8 cellular contexts compared by ENCODE assay signal in genomic region chr20:23362392-23363256, GRCh38. TPM values are rescaled to one million over a fixed set of nuclear protein-coding genes. Genes with fewer than 3 reads are reported as not detected.
DNase-seq lines count a peak whose midpoint lies in the region; ATAC-seq and TF ChIP-seq lines count a peak whose summit lies in the region.

No MANE protein-coding gene starts in this region.

- DNase-seq in T-helper 17 cell (no peak), mesothelial cell of epicardium (ENCODE audit: low spot score in 2 of 2, unreplicated experiment in 2 of 2) (no peak), upper lobe of right lung (peak; percentile 86), NCI-H2171 treated with DMSO at 0.1 percent for 48 hours (lab: John Stamatoyannopoulos, UW) (no peak)

- peaks cover 21 to 36% (median 33%) of the 10 kb centered on the region in 11 experiments for H3K36me3 ChIP-seq in BLaER1 treated with 17β-estradiol and CSF1 and Interleukin-3, amounts not matched to agents 10 nM and 100 nM
- H3K36me3 ChIP-seq in endocrine pancreas (ENCODE audit: control insufficient read depth, insufficient read depth, low read length) = no peaks in the 10 kb centered on the region
- H3K36me3 ChIP-seq in upper lobe of right lung = peaks cover 26% of the 10 kb centered on the region

- H3K9me3 ChIP-seq in BLaER1 treated with 17β-estradiol and CSF1 and Interleukin-3, amounts not matched to agents 10 nM and 100 nM (replicated peaks in 1 of 11) = no peaks in the 10 kb centered on the region
- H3K9me3 ChIP-seq in T-helper 17 cell (ENCODE audit: control insufficient read depth, low read length, poor library complexity, severe bottlenecking) (no peaks in the 10 kb centered on the region), endocrine pancreas (ENCODE audit: control insufficient read depth, low read length) (no peaks in the 10 kb centered on the region), upper lobe of right lung (no peaks in the 10 kb centered on the region)

- ATAC-seq in GM19351 (IDR thresholded peaks at IDR 0.05; ENCODE audit: unreplicated experiment) = peak; percentile 6
- peak; percentile 12 for ATAC-seq in HG03571 (IDR thresholded peaks at IDR 0.05; ENCODE audit: unreplicated experiment)
- ATAC-seq in T-helper 17 cell = no peak
- ATAC-seq in upper lobe of right lung = peak; percentile 5

- intact Hi-C loops in upper lobe of right lung (cut with DNase I) = no loop called here

- H3K9me3 Mint-ChIP-seq in mesothelial cell of epicardium = no peaks in the 10 kb centered on the region

- peaks cover 54 to 80% (median 69%) of the 10 kb centered on the region in 10 experiments for H3K4me1 ChIP-seq in BLaER1 treated with 17β-estradiol and CSF1 and Interleukin-3, amounts not matched to agents 10 nM and 100 nM
- H3K4me1 ChIP-seq in endocrine pancreas (ENCODE audit: control insufficient read depth, insufficient read depth, low read length) (peaks cover 37% of the 10 kb centered on the region), upper lobe of right lung (peaks cover 46% of the 10 kb centered on the region)

- H3K27ac Mint-ChIP-seq in T-helper 17 cell = peak overlapping the region; percentile 95
- peak overlapping the region; percentile 98 for H3K27ac Mint-ChIP-seq in mesothelial cell of epicardium

- H3K27ac ChIP-seq in BLaER1 treated with 17β-estradiol and CSF1 and Interleukin-3, amounts not matched to agents 10 nM and 100 nM = peak overlapping the region; percentile 87 to 99 (median 95)
- peak overlapping the region; percentile 93 for H3K27ac ChIP-seq in upper lobe of right lung

- peak overlapping the region; percentile 86 to 96 (median 94) for H3K4me2 ChIP-seq in BLaER1 treated with 17β-estradiol and CSF1 and Interleukin-3, amounts not matched to agents 10 nM and 100 nM

- H3K27me3 ChIP-seq in BLaER1 treated with 17β-estradiol and CSF1 and Interleukin-3, amounts not matched to agents 10 nM and 100 nM = no peaks in the 10 kb centered on the region
- H3K27me3 ChIP-seq in endocrine pancreas (ENCODE audit: control insufficient read depth, insufficient read depth, low read length) (no peaks in the 10 kb centered on the region), upper lobe of right lung (no peaks in the 10 kb centered on the region)

- H3K9ac ChIP-seq in BLaER1 treated with 17β-estradiol and CSF1 and Interleukin-3, amounts not matched to agents 10 nM and 100 nM = peak overlapping the region; percentile 88 to 98 (median 94)
- peak overlapping the region; percentile 93 for H3K9ac ChIP-seq in endocrine pancreas (ENCODE audit: control insufficient read depth, insufficient read depth, low read length)

- H3K36me3 Mint-ChIP-seq in T-helper 17 cell (ENCODE audit: low read depth) = peaks cover 8% of the 10 kb centered on the region
- H3K36me3 Mint-ChIP-seq in mesothelial cell of epicardium = peaks cover 11% of the 10 kb centered on the region

- no peaks in the 10 kb centered on the region for H3K27me3 Mint-ChIP-seq in T-helper 17 cell
- no peaks in the 10 kb centered on the region for H3K27me3 Mint-ChIP-seq in mesothelial cell of epicardium (ENCODE audit: low read depth)

- peak overlapping the region; percentile 85 to 95 (median 91) for H3K4me3 ChIP-seq in BLaER1 treated with 17β-estradiol and CSF1 and Interleukin-3, amounts not matched to agents 10 nM and 100 nM
- H3K4me3 ChIP-seq in endocrine pancreas (ENCODE audit: control insufficient read depth, insufficient read depth, low read length) (peak overlapping the region; percentile 78), upper lobe of right lung (peak overlapping the region; percentile 81)

- TF ChIP-seq CTCF in mesothelial cell of epicardium (IDR thresholded peaks at IDR 0.05; ENCODE audit: unreplicated experiment) = no peak
- TF ChIP-seq CTCF in upper lobe of right lung (IDR thresholded peaks at IDR 0.05) = no peak

- H4K20me1 ChIP-seq in BLaER1 treated with 17β-estradiol and CSF1 and Interleukin-3, amounts not matched to agents 10 nM and 100 nM = peaks cover 36 to 55% (median 52%) of the 10 kb centered on the region in 11 experiments; a peak in 21 of 22 replicates

- H3K4me3 Mint-ChIP-seq in T-helper 17 cell = peak overlapping the region; percentile 94
- H3K4me3 Mint-ChIP-seq in mesothelial cell of epicardium = peak overlapping the region; percentile 96

- peaks cover 41% of the 10 kb centered on the region for H3K4me1 Mint-ChIP-seq in T-helper 17 cell
- peaks cover 54% of the 10 kb centered on the region for H3K4me1 Mint-ChIP-seq in mesothelial cell of epicardium

RNA-seq across cellular contexts. Expression of gene GZF1, which starts 0.6 kb away (rescaled TPM):
- total RNA-seq in T-helper 17 cell (10 to 100 TPM; 27.7 to 28.5 TPM), mesothelial cell of epicardium (13.9 to 15.3 TPM (median 15.0 TPM) in 3 replicates), upper lobe of right lung (12.5 TPM)

RNA-seq across cellular contexts. Expression of gene NXT1, which starts 12.0 kb away (rescaled TPM):
- total RNA-seq in T-helper 17 cell = 10 to 100 TPM; 77.5 to 77.6 TPM
- 23.7 to 25.5 TPM (median 24.8 TPM) in 3 replicates for total RNA-seq in mesothelial cell of epicardium
- total RNA-seq in upper lobe of right lung = 16.2 TPM

RNA-seq across cellular contexts. Expression of gene NAPB, which starts 58.7 kb away (rescaled TPM):
- total RNA-seq in T-helper 17 cell (10 to 100 TPM in 1 of 2 donors, 1 to 10 TPM in 1; 8.5 to 12.3 TPM), mesothelial cell of epicardium (16.3 to 18.0 TPM (median 16.4 TPM) in 3 replicates), upper lobe of right lung (10.8 TPM)
